In genomic region chr20:56554869-56555268, GRCh38 we compare ENCODE assay signal across 9 cellular contexts. TPM values are rescaled to one million over a fixed set of nuclear protein-coding genes. Genes with fewer than 3 reads are reported as not detected.
DNase-seq lines count a peak whose midpoint lies in the region; ATAC-seq and TF ChIP-seq lines count a peak whose summit lies in the region.
"Had no signal": no experiment of that assay in that cellular context is flagged by ENCODE, and none has a peak within 500 bp of the region (broad histone marks: within the 10 kb centered on the region; RNA-seq: fewer than 3 reads in every experiment).

No MANE protein-coding gene starts in this region.

- no peaks in the 10 kb centered on the region for H3K9me3 ChIP-seq in BE2C
- no peaks in the 10 kb centered on the region for H3K9me3 ChIP-seq in prostate gland

- H3K4me3 ChIP-seq in BE2C (ENCODE audit: low read depth, low read length): no peak overlapping the region
- no peak overlapping the region for H3K4me3 ChIP-seq in fibroblast of the aortic adventitia (ENCODE audit: low read depth, low read length)
- no peak overlapping the region for H3K4me3 ChIP-seq in prostate gland

- ATAC-seq in GM18520 (IDR thresholded peaks at IDR 0.05; ENCODE audit: unreplicated experiment): peak; percentile 94
- peak; percentile 73 for ATAC-seq in HG02870 (IDR thresholded peaks at IDR 0.05; ENCODE audit: unreplicated experiment)

- no peak for TF ChIP-seq POLR2A in prostate gland (IDR thresholded peaks at IDR 0.05)

- DNase-seq in BE2C: peak; percentile 22
- peak; percentile 34 for DNase-seq in NCI-H1092 treated with DMSO at 0.1 percent for 48 hours (lab: John Stamatoyannopoulos, UW)
- DNase-seq in SW480 (ENCODE audit: low spot score): peak; percentile 99
- DNase-seq in fibroblast of the aortic adventitia (ENCODE audit: low read depth): peak; percentile 91
- DNase-seq in prostate gland (ENCODE audit: low spot score): peak; percentile 43
- DNase-seq in stimulated activated CD4-positive, alpha-beta T cell treated with anti-CD3 and anti-CD28 coated beads, Interleukin-2, amount 100 ng/mL, for 24 hours: no peak

- H3K36me3 ChIP-seq in BE2C (no peaks in the 10 kb centered on the region), prostate gland (no peaks in the 10 kb centered on the region)

- no peaks in the 10 kb centered on the region for H3K4me1 ChIP-seq in BE2C
- no peaks in the 10 kb centered on the region for H3K4me1 ChIP-seq in prostate gland (replicated peaks)

- H3K27me3 ChIP-seq in BE2C (no peaks in the 10 kb centered on the region), prostate gland (replicated peaks; ENCODE audit: insufficient read depth) (no peaks in the 10 kb centered on the region)

- TF ChIP-seq CTCF in BE2C (IDR thresholded peaks at IDR 0.05; ENCODE audit: low read depth, low read length): no peak
- peak; percentile 17 for TF ChIP-seq CTCF in fibroblast of the aortic adventitia (IDR thresholded peaks at IDR 0.05; ENCODE audit: insufficient read depth, low read length)
- TF ChIP-seq CTCF in prostate gland (IDR thresholded peaks at IDR 0.05): peak in 1 of 4 experiments; percentile 33

- intact Hi-C loops in prostate gland (cut with DNase I): loop anchor here (5.0 kb wide), 2 partner anchors 507 to 792 kb away; no protein-coding TSS in a partner anchor

- no peak overlapping the region for H3K27ac ChIP-seq in prostate gland

- 12% methylated on average over 4 of the region's 4 CpGs for WGBS in prostate gland

RNA-seq across cellular contexts. Expression of gene FAM209B, which starts 21.8 kb away (rescaled TPM):
- not detected for polyA plus RNA-seq in BE2C (2012; ENCODE audit: insufficient read depth, insufficient read length, low read depth)
- total RNA-seq in fibroblast of the aortic adventitia (ENCODE audit: low replicate concordance): not detected in 2 replicates
- 1 to 10 TPM in 1 of 2 donors, not detected in 1; 7.6 TPM for total RNA-seq in prostate gland
- total RNA-seq: skeletal muscle tissue had no signal

RNA-seq across cellular contexts. Expression of gene FAM209A, which starts 30.3 kb away (rescaled TPM):
- not detected for polyA plus RNA-seq in BE2C (2012; ENCODE audit: insufficient read depth, insufficient read length, low read depth)
- total RNA-seq in fibroblast of the aortic adventitia (ENCODE audit: low replicate concordance): not detected in 2 replicates
- total RNA-seq in prostate gland: 1 to 10 TPM in 1 of 2 donors, not detected in 1; 1.6 TPM
- total RNA-seq: skeletal muscle tissue had no signal

Comparison
In these comparisons a context has a peak if more than half of its experiments do, and no peak if none do; other contexts are left out.
1. DNase-seq: peak in BE2C (single experiment), NCI-H1092 treated with DMSO at 0.1 percent for 48 hours (single experiment), SW480 (single experiment), fibroblast of the aortic adventitia (single experiment) and prostate gland (single experiment); none in stimulated activated CD4-positive, alpha-beta T cell treated with anti-CD3 and anti-CD28 coated beads, Interleukin-2, amount 100 ng/mL, for 24 hours (0 of 2).